In the genomic region with DNA sequence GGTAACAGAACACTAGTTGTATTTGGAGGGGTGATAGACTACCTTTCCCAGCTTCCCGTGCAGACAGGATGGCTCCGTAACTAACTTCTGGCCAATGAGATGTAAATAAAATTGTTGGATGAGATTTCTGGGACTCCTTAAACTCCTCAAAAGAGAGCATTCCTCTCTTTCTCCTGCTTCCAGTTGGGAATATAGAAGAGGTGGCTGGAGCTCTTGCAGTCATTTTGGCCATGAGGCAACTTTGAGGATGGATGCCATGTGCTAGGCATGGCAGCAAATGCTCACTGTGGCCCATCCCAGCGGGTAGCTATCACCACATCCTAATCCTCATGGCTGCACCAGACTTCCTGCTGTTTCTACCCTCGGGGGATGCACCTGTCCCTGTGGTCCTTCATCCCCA, we compare ENCODE assay signal across 25 cellular contexts. TPM values are rescaled to one million over a fixed set of nuclear protein-coding genes. Genes with fewer than 3 reads are reported as not detected.
"Had no signal": no experiment of that assay in that cellular context is flagged by ENCODE, and none has a peak within 500 bp of the region (broad histone marks: within the 10 kb centered on the region; RNA-seq: fewer than 3 reads in every experiment).

No MANE protein-coding gene starts in this region.

- H2AFZ ChIP-seq: hepatocyte had no signal

- H3K27ac ChIP-seq: epithelial cell of prostate, esophagus muscularis mucosa, gastroesophageal sphincter, hepatocyte, right lobe of liver, spleen, tibial artery, upper lobe of left lung, uterus had no signal

- H3K27me3 ChIP-seq: esophagus muscularis mucosa, gastroesophageal sphincter, hepatocyte, right lobe of liver, tibial artery, upper lobe of left lung, uterus had no signal

- H3K36me3 Mint-ChIP-seq: naive thymus-derived CD8-positive, alpha-beta T cell; stimulated activated memory B cell treated with anti-CD40 and anti-IgM and Interleukin-4, amounts not matched to agents 10 μg/mL and 1 μg/mL and 100 μg/mL, for 72 hours had no signal

- H3K9me3 ChIP-seq: esophagus muscularis mucosa, gastroesophageal sphincter, mucosa of descending colon, right lobe of liver, spleen, tibial artery, upper lobe of left lung, uterus had no signal

- H3K4me3 Mint-ChIP-seq: dendritic cell treated with granulocyte-macrophage colony-stimulating factor and Interleukin-4, amounts not matched to agents 40 ng/mL and 50 ng/mL, for 4 days; effector memory CD8-positive, alpha-beta T cell; naive thymus-derived CD8-positive, alpha-beta T cell; stimulated activated memory B cell treated with anti-CD40 and anti-IgM and Interleukin-4, amounts not matched to agents 10 μg/mL and 1 μg/mL and 100 μg/mL, for 72 hours; stimulated activated naive CD8-positive, alpha-beta T cell treated with anti-CD3 and anti-CD28 coated beads, Interleukin-15, Interleukin-2, amounts not matched to agents 100 ng/mL and 50 ng/mL, for 24 hours had no signal

- ATAC-seq: effector memory CD8-positive, alpha-beta T cell; gastroesophageal sphincter; left colon; mucosa of descending colon; naive thymus-derived CD8-positive, alpha-beta T cell; right lobe of liver; stimulated activated memory B cell treated with anti-CD40 and anti-IgM and Interleukin-4, amounts not matched to agents 10 μg/mL and 1 μg/mL and 100 μg/mL, for 72 hours had no signal

- H3K27ac Mint-ChIP-seq: dendritic cell treated with granulocyte-macrophage colony-stimulating factor and Interleukin-4, amounts not matched to agents 40 ng/mL and 50 ng/mL, for 4 days; effector memory CD8-positive, alpha-beta T cell; naive thymus-derived CD8-positive, alpha-beta T cell; stimulated activated memory B cell treated with anti-CD40 and anti-IgM and Interleukin-4, amounts not matched to agents 10 μg/mL and 1 μg/mL and 100 μg/mL, for 72 hours; stimulated activated naive CD8-positive, alpha-beta T cell treated with anti-CD3 and anti-CD28 coated beads, Interleukin-15, Interleukin-2, amounts not matched to agents 100 ng/mL and 50 ng/mL, for 24 hours had no signal

- H3K4me2 ChIP-seq: hepatocyte had no signal

- H3K4me3 ChIP-seq: esophagus muscularis mucosa, gastroesophageal sphincter, hepatocyte, mucosa of descending colon, right lobe of liver, spleen, tibial artery, upper lobe of left lung, uterus had no signal

- H3K4me1 ChIP-seq: upper lobe of left lung, uterus had no signal

- H3K79me2 ChIP-seq: hepatocyte had no signal

- H3K36me3 ChIP-seq: gastroesophageal sphincter, right lobe of liver, spleen, tibial artery, upper lobe of left lung, uterus had no signal

- H3K9me3 Mint-ChIP-seq: dendritic cell treated with granulocyte-macrophage colony-stimulating factor and Interleukin-4, amounts not matched to agents 40 ng/mL and 50 ng/mL, for 4 days; effector memory CD8-positive, alpha-beta T cell; naive thymus-derived CD8-positive, alpha-beta T cell; stimulated activated memory B cell treated with anti-CD40 and anti-IgM and Interleukin-4, amounts not matched to agents 10 μg/mL and 1 μg/mL and 100 μg/mL, for 72 hours; stimulated activated naive CD8-positive, alpha-beta T cell treated with anti-CD3 and anti-CD28 coated beads, Interleukin-15, Interleukin-2, amounts not matched to agents 100 ng/mL and 50 ng/mL, for 24 hours had no signal

- DNase-seq: effector memory CD8-positive, alpha-beta T cell; glutamatergic neuron; left colon; mucosa of descending colon; naive thymus-derived CD8-positive, alpha-beta T cell; spleen; stimulated activated CD4-positive, alpha-beta T cell treated with anti-CD3 and anti-CD28 coated beads, Interleukin-15, amount 100 ng/mL, for 24 hours; stimulated activated CD4-positive, alpha-beta T cell treated with anti-CD3 and anti-CD28 coated beads, Interleukin-1b, Interleukin-23, amount 100 ng/mL, for 48 hours; stimulated activated CD4-positive, alpha-beta T cell treated with anti-CD3 and anti-CD28 coated beads, Interleukin-4, amount 100 ng/mL, for 24 hours; tibial artery; upper lobe of left lung; uterus had no signal

RNA-seq across cellular contexts. Expression of gene MB, which starts 7.4 kb away (rescaled TPM):
- total RNA-seq: fibroblast of villous mesenchyme; hepatocyte; kidney; naive thymus-derived CD8-positive, alpha-beta T cell; osteocyte; temporal lobe had no signal
- polyA plus RNA-seq: naive thymus-derived CD8-positive, alpha-beta T cell had no signal

RNA-seq across cellular contexts. Expression of gene APOL6, which starts 38.5 kb away (rescaled TPM):
- polyA plus RNA-seq: neural cell had no signal
